ENCODE assay signal across 1 cellular context in genomic region chr15:51887887-51888592, GRCh38.
TF ChIP-seq lines count a peak whose summit lies in the region.

No MANE protein-coding gene starts in this region.

TF ChIP-seq in HepG2, 621 proteins besides CTCF, POLR2A, EP300 and RAD21 (continued from another document):
- TF ChIP-seq ARID5B (CRISPR knock-in tag; IDR thresholded peaks at IDR 0.05) (peak; percentile 46), ZNF510 (CRISPR knock-in tag; IDR thresholded peaks at IDR 0.05; ENCODE audit: low read depth) (no peak), MEIS2 (CRISPR knock-in tag; IDR thresholded peaks at IDR 0.05) (peak; percentile 73; the same call in 1 of the 2 replicates), PBX2 (CRISPR knock-in tag; IDR thresholded peaks at IDR 0.05) (peak; percentile 61), ELF1 (CRISPR knock-in tag; IDR thresholded peaks at IDR 0.05) (no peak), HDAC1 (CRISPR knock-in tag; IDR thresholded peaks at IDR 0.05) (no peak), ZBTB10 (CRISPR knock-in tag; IDR thresholded peaks at IDR 0.05; ENCODE audit: borderline replicate concordance) (no peak), FOSL1 (CRISPR knock-in tag; IDR thresholded peaks at IDR 0.05; ENCODE audit: borderline replicate concordance) (peak; percentile 23; the same call in 1 of the 2 replicates), LBX2 (CRISPR knock-in tag; IDR thresholded peaks at IDR 0.05; ENCODE audit: borderline replicate concordance) (no peak), KDM1A (CRISPR knock-in tag; IDR thresholded peaks at IDR 0.05) (no peak), FOXA3 (CRISPR knock-in tag; IDR thresholded peaks at IDR 0.05) (peak; percentile 58), PBX3 (CRISPR knock-in tag; IDR thresholded peaks at IDR 0.05; ENCODE audit: borderline replicate concordance) (no peak), MZF1 (CRISPR knock-in tag; IDR thresholded peaks at IDR 0.05; ENCODE audit: borderline replicate concordance) (no peak), ZFX (CRISPR knock-in tag; IDR thresholded peaks at IDR 0.05; ENCODE audit: low read depth) (no peak), FOXO1 (CRISPR knock-in tag; IDR thresholded peaks at IDR 0.05) (no peak), FOXA1 (IDR thresholded peaks at IDR 0.05) (no peak), FOXA1 (CRISPR knock-in tag; IDR thresholded peaks at IDR 0.05) (peak; percentile 59; the same call in 1 of the 2 replicates), FOSL2 (CRISPR knock-in tag; IDR thresholded peaks at IDR 0.05) (peak; percentile 92), ZNF496 (CRISPR knock-in tag; IDR thresholded peaks at IDR 0.05; ENCODE audit: insufficient replicate concordance) (no peak)
